ENCODE assay signal across 10 cellular contexts in genomic region chr17:45230787-45231480, GRCh38. TPM values are rescaled to one million over a fixed set of nuclear protein-coding genes. Genes with fewer than 3 reads are reported as not detected.
DNase-seq lines count a peak whose midpoint lies in the region; ATAC-seq, FAIRE-seq and TF ChIP-seq lines count a peak whose summit lies in the region.
"Had no signal": no experiment of that assay in that cellular context is flagged by ENCODE, and none has a peak within 500 bp of the region (broad histone marks: within the 10 kb centered on the region; RNA-seq: fewer than 3 reads in every experiment).

No MANE protein-coding gene starts in this region.

- H2AFZ ChIP-seq in ACC112 (ENCODE audit: low read length, unreplicated experiment) (no peak overlapping the region), H9 (ENCODE audit: low read length) (no peak overlapping the region)

- H4K20me1 ChIP-seq in H9 (ENCODE audit: control insufficient read depth, insufficient read depth, insufficient read length): no peaks in the 10 kb centered on the region

- no peak overlapping the region for H4K91ac ChIP-seq in H9 (ENCODE audit: insufficient read length, low read depth, low read length)

- no peaks in the 10 kb centered on the region for H3K36me3 ChIP-seq in ACC112 (ENCODE audit: insufficient read depth, low read length)
- no peaks in the 10 kb centered on the region for H3K36me3 ChIP-seq in WERI-Rb-1

- no peaks in the 10 kb centered on the region for H3K79me1 ChIP-seq in H9 (ENCODE audit: insufficient read depth, low read depth, low read length, poor library complexity, severe bottlenecking)

- no peak overlapping the region for H2BK15ac ChIP-seq in H9 (ENCODE audit: low read depth, low read length)

- no peak overlapping the region for H2BK20ac ChIP-seq in H9 (ENCODE audit: low read depth, low read length, poor library complexity, severe bottlenecking)

- no peak overlapping the region for H3K9ac ChIP-seq in H9 (ENCODE audit: extremely low read depth, insufficient read length, low read length)

- H3K4me3 Mint-ChIP-seq in H9 (no peak overlapping the region), glutamatergic neuron (ENCODE audit: unreplicated experiment) (peak overlapping the region; percentile 69)

- TF ChIP-seq CTCF in H9 (conservative IDR thresholded peaks at IDR 0.05) (no peak), WERI-Rb-1 (IDR thresholded peaks at IDR 0.05; ENCODE audit: low read depth, low read length) (no peak), glutamatergic neuron (IDR thresholded peaks at IDR 0.05; ENCODE audit: partially characterized antibody, unreplicated experiment) (no peak), D721Med (IDR thresholded peaks at IDR 0.05; ENCODE audit: insufficient read depth, missing control alignments) (no peak)

- H3K79me2 ChIP-seq in ACC112 (ENCODE audit: control insufficient read depth, insufficient read depth, low read length, unreplicated experiment) (no peaks in the 10 kb centered on the region), H9 (ENCODE audit: insufficient read depth, low read length) (no peaks in the 10 kb centered on the region)

- no peaks in the 10 kb centered on the region for H3K23me2 ChIP-seq in H9 (ENCODE audit: insufficient read length, low read depth, low read length, poor library complexity, severe bottlenecking)

- no peak overlapping the region for H3K18ac ChIP-seq in H9 (ENCODE audit: insufficient read length, low read depth, low read length)

- H3K4me1 ChIP-seq in ACC112 (ENCODE audit: control insufficient read depth, insufficient read depth, low read length, unreplicated experiment) (peaks cover 56% of the 10 kb centered on the region), H9 (ENCODE audit: insufficient read depth, low read length) (no peaks in the 10 kb centered on the region; the same call in 1 of the 2 replicates)

- no peak overlapping the region for H3K4me3 ChIP-seq in ACC112 (ENCODE audit: low read depth, low read length)
- no peak overlapping the region; the same call in 1 of the 2 replicates for H3K4me3 ChIP-seq in WERI-Rb-1 (ENCODE audit: low read depth, low read length)

- DNase-seq in H9 (peak; percentile 39), WERI-Rb-1 (peak; percentile 82), glutamatergic neuron (peak; percentile 78), D721Med (ENCODE audit: insufficient read length, low spot score) (no peak), middle frontal gyrus (ENCODE audit: extremely low spot score, low spot score) (no peak), activated gamma-delta T cell treated with Interleukin-2 at 50 U/mL for 16 hours (no peak)

- H2AK5ac ChIP-seq in H9 (ENCODE audit: insufficient read length, low read length): no peak overlapping the region

- H3K27ac ChIP-seq in ACC112 (ENCODE audit: low read depth, low read length) (peak overlapping the region; percentile 77; the same call in 1 of the 2 replicates), H9 (ENCODE audit: insufficient read length, low read depth, low read length) (no peak overlapping the region), WERI-Rb-1 (peak overlapping the region; percentile 11; the same call in 1 of the 2 replicates)

- ATAC-seq in HG02798 (IDR thresholded peaks at IDR 0.05; ENCODE audit: poor library complexity, unreplicated experiment): no peak

- H3K27me3 ChIP-seq in ACC112 (ENCODE audit: insufficient read depth, low read length) (no peaks in the 10 kb centered on the region), H9 (ENCODE audit: insufficient read depth, low read length) (no peaks in the 10 kb centered on the region), WERI-Rb-1 (ENCODE audit: insufficient read depth, low read depth, severe bottlenecking) (no peaks in the 10 kb centered on the region)

- no peak overlapping the region for H3T11ph ChIP-seq in H9 (ENCODE audit: low read length)

- H3K4me2 ChIP-seq in H9 (ENCODE audit: insufficient read depth, insufficient read length, low read length): no peak overlapping the region

- no peaks in the 10 kb centered on the region for H3K9me3 ChIP-seq in H9 (ENCODE audit: control insufficient read depth, low read depth, low read length)
- H3K9me3 ChIP-seq in WERI-Rb-1 (ENCODE audit: severe bottlenecking): no peaks in the 10 kb centered on the region

- no peaks in the 10 kb centered on the region; a peak in 2 of 5 replicates for H3K9me3 Mint-ChIP-seq in H9
- peaks cover 7% of the 10 kb centered on the region for H3K9me3 Mint-ChIP-seq in glutamatergic neuron (ENCODE audit: unreplicated experiment)

- no peak overlapping the region for H2BK12ac ChIP-seq in H9 (ENCODE audit: insufficient read length, low read depth, low read length)

- FAIRE-seq in D721Med (lab: Jason Lieb, UNC): no peak
- FAIRE-seq: G401.6, keratinocyte had no signal

- peaks cover 18% of the 10 kb centered on the region for H3K27me3 Mint-ChIP-seq in H9 (ENCODE audit: low read depth)
- peaks cover 13% of the 10 kb centered on the region for H3K27me3 Mint-ChIP-seq in glutamatergic neuron (ENCODE audit: unreplicated experiment)

- H2BK5ac ChIP-seq in H9 (ENCODE audit: insufficient read length, low read length): no peak overlapping the region

- H3K4me1 Mint-ChIP-seq in H9 (peaks cover 21 to 55% of the 10 kb centered on the region in 2 experiments), glutamatergic neuron (ENCODE audit: low read depth, unreplicated experiment) (peaks cover 32% of the 10 kb centered on the region)

- WGBS in H9 (ENCODE audit: extremely low coverage, insufficient read length, low lambda C conversion rate): no CpG with 5 or more reads among the region's 12 CpGs

- no peak overlapping the region for H3K23ac ChIP-seq in H9 (ENCODE audit: insufficient read length, low read depth, low read length)

- H3K14ac ChIP-seq in H9 (ENCODE audit: insufficient read depth, low read length): no peak overlapping the region; the same call in 1 of the 2 replicates

- H3K36me3 Mint-ChIP-seq in H9 (ENCODE audit: insufficient read depth in 1 of 3, low read depth in 3 of 3): no peaks in the 10 kb centered on the region
- no peaks in the 10 kb centered on the region for H3K36me3 Mint-ChIP-seq in glutamatergic neuron (ENCODE audit: unreplicated experiment)

- no peak overlapping the region for H4K8ac ChIP-seq in H9 (replicated peaks; ENCODE audit: insufficient read length, low read depth, low read length)

- no peak overlapping the region for H3K4ac ChIP-seq in H9 (ENCODE audit: low read depth, low read length)

- no peak overlapping the region for H3K56ac ChIP-seq in H9 (ENCODE audit: insufficient read length, low read depth, low read length)

- H2BK120ac ChIP-seq in H9 (ENCODE audit: low read depth, low read length, poor library complexity, severe bottlenecking): no peak overlapping the region

- H4K5ac ChIP-seq in H9 (ENCODE audit: insufficient read length, low read depth, low read length): no peak overlapping the region

- no peak overlapping the region; a peak in 1 of 7 replicates for H3K27ac Mint-ChIP-seq in H9
- H3K27ac Mint-ChIP-seq in glutamatergic neuron (ENCODE audit: unreplicated experiment): peak overlapping the region; percentile 92

RNA-seq across cellular contexts. Expression of gene FMNL1, which starts 9.2 kb away (rescaled TPM):
- total RNA-seq in H9 (2021): 6.3 and 6.9 TPM in 2 replicates
- total RNA-seq in glutamatergic neuron (ENCODE audit: unreplicated experiment): 24.2 TPM

RNA-seq across cellular contexts. Expression of gene SPATA32, which starts 31.0 kb away (rescaled TPM):
- total RNA-seq in H9 (2021) (0.42 and 0.81 TPM in 2 replicates), glutamatergic neuron (ENCODE audit: unreplicated experiment) (not detected)

Comparison
In these comparisons a context has a peak if more than half of its experiments do, and no peak if none do; other contexts are left out.
1. DNase-seq: peak in H9 (single experiment), WERI-Rb-1 (single experiment) and glutamatergic neuron (single experiment); none in D721Med (single experiment), middle frontal gyrus (single experiment) and activated gamma-delta T cell treated with Interleukin-2 at 50 U/mL for 16 hours (single experiment).